ENCODE assay signal across 2 cellular contexts in genomic region chr10:112371326-112371725, GRCh38. TPM values are rescaled to one million over a fixed set of nuclear protein-coding genes. Genes with fewer than 3 reads are reported as not detected.
"Had no signal": no experiment of that assay in that cellular context is flagged by ENCODE, and none has a peak within 500 bp of the region (broad histone marks: within the 10 kb centered on the region; RNA-seq: fewer than 3 reads in every experiment).

No MANE protein-coding gene starts in this region.

RNA-seq across cellular contexts. Expression of gene ACSL5, which starts 2.6 kb away (rescaled TPM):
- total RNA-seq: smooth muscle cell had no signal
- polyA plus RNA-seq: neural cell had no signal
